In genomic region chrX:50723006-50723405, GRCh38 we compare ENCODE assay signal across 16 cellular contexts.
"Had no signal": no experiment of that assay in that cellular context is flagged by ENCODE, and none has a peak within 500 bp of the region (broad histone marks: within the 10 kb centered on the region; RNA-seq: fewer than 3 reads in every experiment).

No MANE protein-coding gene starts in this region.

- H3K79me2 ChIP-seq: parathyroid adenoma had no signal

- H3K4me1 ChIP-seq: ascending aorta, heart left ventricle, parathyroid adenoma, thyroid gland, uterus had no signal

- H3K36me3 ChIP-seq: ascending aorta, cardiac muscle cell, heart left ventricle, thyroid gland, uterus had no signal

- FAIRE-seq: colon, islet of Langerhans had no signal

- H3K9ac ChIP-seq: parathyroid adenoma had no signal

- H3K27ac ChIP-seq: cardiac muscle cell, heart left ventricle, parathyroid adenoma, thyroid gland, uterus had no signal

- H3K27me3 ChIP-seq: ascending aorta, cardiac muscle cell, thyroid gland, uterus had no signal

- H3K4me3 ChIP-seq: ascending aorta, cardiac muscle cell, heart left ventricle, thyroid gland, uterus had no signal

- H2AFZ ChIP-seq: parathyroid adenoma had no signal

- H3K9me3 ChIP-seq: ascending aorta, heart left ventricle, thyroid gland, uterus had no signal

- DNase-seq: activated CD4-positive, alpha-beta T cell treated with anti-CD3 and anti-CD28 coated beads, Interleukin-2, amount 50 U/mL, for 1 hour; activated CD8-positive, alpha-beta memory T cell treated with anti-CD3 and anti-CD28 coated beads for 24 hours; activated naive CD4-positive, alpha-beta T cell treated with Interleukin-2 at 50 U/mL for 16 hours; activated naive CD8-positive, alpha-beta T cell treated with anti-CD3 and anti-CD28 coated beads, Interleukin-2, amount 50 U/mL, for 24 hours; foreskin melanocyte; heart left ventricle; mammary epithelial cell; naive B cell; T1000; thyroid gland; uterus had no signal
